In genomic region chr17:57259817-57260216, GRCh38 we compare ENCODE assay signal across 11 cellular contexts.
DNase-seq lines count a peak whose midpoint lies in the region; ATAC-seq and TF ChIP-seq lines count a peak whose summit lies in the region.
"Had no signal": no experiment of that assay in that cellular context is flagged by ENCODE, and none has a peak within 500 bp of the region (broad histone marks: within the 10 kb centered on the region; RNA-seq: fewer than 3 reads in every experiment).

No MANE protein-coding gene starts in this region.

- H3K27ac Mint-ChIP-seq in stimulated activated naive CD8-positive, alpha-beta T cell treated with anti-CD3 and anti-CD28 coated beads, Interleukin-15, Interleukin-2, amounts not matched to agents 100 ng/mL and 50 ng/mL, for 24 hours = peak overlapping the region; percentile 68

- H3K4me3 ChIP-seq in SU-DHL-6 (ENCODE audit: insufficient read depth, low read length, poor library complexity, severe bottlenecking) = peak overlapping the region; percentile 95
- H3K4me3 ChIP-seq in iPS-15b (ENCODE audit: low read depth, low read length) = peak overlapping the region; percentile 30
- no peak overlapping the region for H3K4me3 ChIP-seq in tibial artery

- H3K36me3 ChIP-seq in SU-DHL-6 (ENCODE audit: low read length) (peaks cover 32% of the 10 kb centered on the region), iPS-15b (ENCODE audit: control insufficient read depth, insufficient read depth, low read length) (peaks cover 5% of the 10 kb centered on the region), tibial artery (peaks cover 9 to 26% (median 16%) of the 10 kb centered on the region in 3 donors)

- no peak for TF ChIP-seq CTCF in SU-DHL-6 (IDR thresholded peaks at IDR 0.05; ENCODE audit: insufficient read depth, low read length, poor library complexity, severe bottlenecking)
- TF ChIP-seq CTCF in tibial artery (IDR thresholded peaks at IDR 0.05) = no peak

- H3K9ac ChIP-seq in SU-DHL-6 (ENCODE audit: low read length) (peak overlapping the region; percentile 68), iPS-15b (ENCODE audit: low read depth, low read length) (no peak overlapping the region)

- H3K4me1 ChIP-seq in iPS-15b (ENCODE audit: control insufficient read depth, insufficient read depth, low read length) = peaks cover 18% of the 10 kb centered on the region
- peaks cover 0 to 21% (median 14%) of the 10 kb centered on the region in 4 donors for H3K4me1 ChIP-seq in tibial artery

- H3K9me2 ChIP-seq in SU-DHL-6 (replicated peaks; ENCODE audit: insufficient read depth, low read length) = no peaks in the 10 kb centered on the region

- H3K4me3 Mint-ChIP-seq in stimulated activated naive CD8-positive, alpha-beta T cell treated with anti-CD3 and anti-CD28 coated beads, Interleukin-15, Interleukin-2, amounts not matched to agents 100 ng/mL and 50 ng/mL, for 24 hours = peak overlapping the region; percentile 96

- intact Hi-C loops in tibial artery (cut with DNase I; ENCODE audit: low total_unique reads) = loop anchor here (10.0 kb wide), 1 partner anchor 745 kb away; the partner anchor contains the start of gene SRSF1

- peaks cover 7% of the 10 kb centered on the region for H3K27me3 Mint-ChIP-seq in stimulated activated naive CD8-positive, alpha-beta T cell treated with anti-CD3 and anti-CD28 coated beads, Interleukin-15, Interleukin-2, amounts not matched to agents 100 ng/mL and 50 ng/mL, for 24 hours

- peak overlapping the region; percentile 93 for H3K4me2 ChIP-seq in SU-DHL-6 (ENCODE audit: low read depth, low read length, poor library complexity, severe bottlenecking)

- H3K4me1 Mint-ChIP-seq in stimulated activated naive CD8-positive, alpha-beta T cell treated with anti-CD3 and anti-CD28 coated beads, Interleukin-15, Interleukin-2, amounts not matched to agents 100 ng/mL and 50 ng/mL, for 24 hours (ENCODE audit: low read depth) = peaks cover 73% of the 10 kb centered on the region

- peaks cover 78% of the 10 kb centered on the region for H3K79me2 ChIP-seq in SU-DHL-6 (ENCODE audit: insufficient read depth, low read length)

- H2AFZ ChIP-seq in SU-DHL-6 (ENCODE audit: low read depth, low read length, severe bottlenecking) = no peak overlapping the region

- no peaks in the 10 kb centered on the region for H3K9me3 Mint-ChIP-seq in stimulated activated naive CD8-positive, alpha-beta T cell treated with anti-CD3 and anti-CD28 coated beads, Interleukin-15, Interleukin-2, amounts not matched to agents 100 ng/mL and 50 ng/mL, for 24 hours

- no peak for DNase-seq in stimulated activated naive CD8-positive, alpha-beta T cell treated with anti-CD3 and anti-CD28 coated beads, Interleukin-15, Interleukin-2, amounts not matched to agents 100 U/mL and 50 U/mL, for 24 hours
- DNase-seq in tibial artery (no peak), anterior cingulate cortex (lab: John Stamatoyannopoulos, UW) (no peak), NCI-H82 treated with DMSO at 0.1 percent for 48 hours (lab: John Stamatoyannopoulos, UW; ENCODE audit: unreplicated experiment) (no peak)
- DNase-seq: activated CD4-positive, CD25-positive, alpha-beta regulatory T cell; activated naive CD4-positive, alpha-beta T cell treated with anti-CD3 and anti-CD28 coated beads, Interleukin-2, amount 50 U/mL, for 16 hours; stimulated activated naive CD4-positive, alpha-beta T cell treated with Interleukin-2 at 50 U/mL for 16 hours had no signal

- peaks cover 36% of the 10 kb centered on the region for H3F3A ChIP-seq in SU-DHL-6 (ENCODE audit: insufficient read depth)

- H3K9me3 ChIP-seq in SU-DHL-6 (ENCODE audit: insufficient read depth, low read length) = no peaks in the 10 kb centered on the region
- no peaks in the 10 kb centered on the region for H3K9me3 ChIP-seq in iPS-15b (ENCODE audit: control insufficient read depth, insufficient read depth, low read length)
- no peaks in the 10 kb centered on the region for H3K9me3 ChIP-seq in tibial artery

- H4K20me1 ChIP-seq in SU-DHL-6 (ENCODE audit: low read depth, low read length) = no peaks in the 10 kb centered on the region; the same call in 1 of the 2 replicates

- peaks cover 59% of the 10 kb centered on the region for H3K36me3 Mint-ChIP-seq in stimulated activated naive CD8-positive, alpha-beta T cell treated with anti-CD3 and anti-CD28 coated beads, Interleukin-15, Interleukin-2, amounts not matched to agents 100 ng/mL and 50 ng/mL, for 24 hours (ENCODE audit: low read depth)

- no peak for ATAC-seq in stimulated activated naive CD8-positive, alpha-beta T cell treated with anti-CD3 and anti-CD28 coated beads, Interleukin-15, Interleukin-2, amounts not matched to agents 100 U/mL and 50 U/mL, for 24 hours
- ATAC-seq in GM18858 (IDR thresholded peaks at IDR 0.05; ENCODE audit: unreplicated experiment) = no peak

- H3K27me3 ChIP-seq in SU-DHL-6 (ENCODE audit: low read length) (no peaks in the 10 kb centered on the region), iPS-15b (ENCODE audit: control insufficient read depth, insufficient read depth, low read length) (peaks cover 19% of the 10 kb centered on the region), tibial artery (no peaks in the 10 kb centered on the region)

- H3K27ac ChIP-seq in SU-DHL-6 (ENCODE audit: low read depth, low read length) (peak overlapping the region; percentile 72), tibial artery (no peak overlapping the region)

Comparison
In these comparisons a context has a peak if more than half of its experiments do, and no peak if none do; other contexts are left out.
1. H3K4me3 ChIP-seq: peak in SU-DHL-6 (single experiment) and iPS-15b (single experiment); none in tibial artery (0 of 2).